ENCODE assay signal across 3 cellular contexts in the genomic region with DNA sequence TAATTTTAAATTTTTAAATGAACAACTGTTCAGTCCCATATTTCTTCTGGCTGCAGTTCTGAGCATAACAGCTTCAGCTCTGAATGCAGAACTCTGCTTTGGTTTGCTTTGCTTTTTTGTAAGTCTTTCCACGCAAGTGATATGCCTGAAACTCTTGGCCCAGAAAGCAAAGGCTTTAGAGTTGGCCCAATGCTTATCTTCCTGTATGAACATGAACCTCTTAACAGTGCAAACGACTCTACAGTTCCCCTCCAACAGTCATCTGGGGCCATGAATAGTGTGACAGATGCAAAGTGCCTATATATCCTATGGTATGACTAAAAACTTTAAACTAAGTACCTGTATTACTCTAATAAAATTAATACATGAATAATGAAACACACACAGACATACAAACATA.
"Had no signal": no experiment of that assay in that cellular context is flagged by ENCODE, and none has a peak within 500 bp of the region (broad histone marks: within the 10 kb centered on the region; RNA-seq: fewer than 3 reads in every experiment).

No MANE protein-coding gene starts in this region.

- H3K4me3 ChIP-seq: GM12878 had no signal

- DNase-seq: GDM1, GF-D8 had no signal

- ATAC-seq: GM12878 had no signal
